In the genomic region with DNA sequence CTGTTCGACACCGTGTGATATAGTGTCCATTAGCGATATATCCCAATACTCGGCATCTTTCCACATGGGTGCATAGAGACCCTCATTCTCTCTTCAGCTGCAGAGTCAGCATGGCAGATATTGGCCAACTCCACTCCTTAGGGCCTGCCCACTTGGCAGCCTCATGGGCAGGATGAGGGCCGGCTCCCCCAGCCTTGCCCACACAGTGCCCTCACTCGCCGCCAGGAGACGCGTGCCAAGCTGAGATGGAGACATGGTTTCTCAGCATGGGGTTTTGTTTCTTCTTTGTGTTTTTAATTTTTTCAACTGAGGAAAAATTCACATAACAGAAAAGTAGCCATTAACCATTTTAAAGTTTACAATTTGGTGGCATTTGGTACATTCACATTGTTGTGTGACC, we compare ENCODE assay signal across 16 cellular contexts. TPM values are rescaled to one million over a fixed set of nuclear protein-coding genes. Genes with fewer than 3 reads are reported as not detected.
DNase-seq lines count a peak whose midpoint lies in the region; ATAC-seq and TF ChIP-seq lines count a peak whose summit lies in the region.
"Had no signal": no experiment of that assay in that cellular context is flagged by ENCODE, and none has a peak within 500 bp of the region (broad histone marks: within the 10 kb centered on the region; RNA-seq: fewer than 3 reads in every experiment).

No MANE protein-coding gene starts in this region.

- H3K27me3 Mint-ChIP-seq in activated naive CD4-positive, alpha-beta T cell treated with anti-CD3 and anti-CD28 coated beads, Interleukin-2, amount 10 ng/mL, durations not matched to agents 7 days and 5 days: no peaks in the 10 kb centered on the region
- H3K27me3 Mint-ChIP-seq in activated naive CD4-positive, alpha-beta T cell treated with anti-CD3 and anti-CD28 coated beads for 36 hours (ENCODE audit: low read depth): no peaks in the 10 kb centered on the region
- H3K27me3 Mint-ChIP-seq in neural crest cell (ENCODE audit: low read depth): no peaks in the 10 kb centered on the region

- H3K27ac ChIP-seq in dorsolateral prefrontal cortex: peak overlapping the region in 37 of 59 donors; percentile 1 to 80 (median 41)
- H3K27ac ChIP-seq: 22Rv1, BLaER1, GM23248 had no signal

- peaks cover 5% of the 10 kb centered on the region for H3K4me1 Mint-ChIP-seq in activated naive CD4-positive, alpha-beta T cell treated with anti-CD3 and anti-CD28 coated beads, Interleukin-2, amount 10 ng/mL, durations not matched to agents 7 days and 5 days
- peaks cover 4% of the 10 kb centered on the region for H3K4me1 Mint-ChIP-seq in activated naive CD4-positive, alpha-beta T cell treated with anti-CD3 and anti-CD28 coated beads for 36 hours (ENCODE audit: low read depth)
- peaks cover 5% of the 10 kb centered on the region for H3K4me1 Mint-ChIP-seq in neural crest cell

- intact Hi-C loops in activated naive CD4-positive, alpha-beta T cell treated with anti-CD3 and anti-CD28 coated beads for 36 hours (cut with micrococcal nuclease): no loop called here
- intact Hi-C loops in dorsolateral prefrontal cortex (cut with DNase I): no loop called here

- H3K9me3 Mint-ChIP-seq in activated naive CD4-positive, alpha-beta T cell treated with anti-CD3 and anti-CD28 coated beads, Interleukin-2, amount 10 ng/mL, durations not matched to agents 7 days and 5 days: no peaks in the 10 kb centered on the region
- H3K9me3 Mint-ChIP-seq in activated naive CD4-positive, alpha-beta T cell treated with anti-CD3 and anti-CD28 coated beads for 36 hours: no peaks in the 10 kb centered on the region
- no peaks in the 10 kb centered on the region for H3K9me3 Mint-ChIP-seq in neural crest cell
- H3K9me3 Mint-ChIP-seq: CD8-positive, alpha-beta memory T cell had no signal

- no peak for ATAC-seq in GM18909 (IDR thresholded peaks at IDR 0.05; ENCODE audit: poor library complexity, unreplicated experiment)
- ATAC-seq: HCT116, HepG2 had no signal

- CTCF ChIA-PET in activated naive CD4-positive, alpha-beta T cell treated with anti-CD3 and anti-CD28 coated beads, Interleukin-2, amount 10 ng/mL, durations not matched to agents 7 days and 5 days (lab: Charles Lee): no interaction called here
- CTCF ChIA-PET in activated naive CD4-positive, alpha-beta T cell treated with anti-CD3 and anti-CD28 coated beads for 36 hours (lab: Charles Lee): interaction anchor here (1.0 kb wide), 1 partner anchor 79 kb away, joined by 3 read pairs; no protein-coding TSS in a partner anchor

- peaks cover 13% of the 10 kb centered on the region for H3K36me3 Mint-ChIP-seq in activated naive CD4-positive, alpha-beta T cell treated with anti-CD3 and anti-CD28 coated beads, Interleukin-2, amount 10 ng/mL, durations not matched to agents 7 days and 5 days
- H3K36me3 Mint-ChIP-seq in activated naive CD4-positive, alpha-beta T cell treated with anti-CD3 and anti-CD28 coated beads for 36 hours (ENCODE audit: low read depth): peaks cover 3% of the 10 kb centered on the region
- peaks cover 9% of the 10 kb centered on the region for H3K36me3 Mint-ChIP-seq in neural crest cell (ENCODE audit: low read depth)

- peaks cover 0 to 45% (median 0%) of the 10 kb centered on the region in 45 donors for H3K27me3 ChIP-seq in dorsolateral prefrontal cortex

- TF ChIP-seq CTCF in dorsolateral prefrontal cortex (IDR thresholded peaks at IDR 0.05 in 54 of 56, conservative IDR thresholded peaks at IDR 0.05 in 2 of 56; ENCODE audit: low read depth in 1 of 56, partially characterized antibody in 56 of 56): peak in 19 of 56 donors; percentile 9 to 44 (median 20)
- no peak for TF ChIP-seq CTCF in neural crest cell (conservative IDR thresholded peaks at IDR 0.05)

- no peak for DNase-seq in activated naive CD4-positive, alpha-beta T cell treated with anti-CD3 and anti-CD28 coated beads, Interleukin-2, amount 10 ng/mL, durations not matched to agents 7 days and 5 days
- DNase-seq in activated naive CD4-positive, alpha-beta T cell treated with anti-CD3 and anti-CD28 coated beads for 36 hours: no peak
- no peak for DNase-seq in dorsolateral prefrontal cortex
- no peak for DNase-seq in neural crest cell (ENCODE audit: low read depth, low spot score)
- DNase-seq in middle frontal gyrus (ENCODE audit: extremely low spot score, low spot score): no peak
- DNase-seq in erythroblast (lab: John Stamatoyannopoulos, UW): no peak
- DNase-seq: Caco-2; CD8-positive, alpha-beta memory T cell; DND-41; GF-D8; GM23248 had no signal

- peak overlapping the region; percentile 42 for H3K27ac Mint-ChIP-seq in activated naive CD4-positive, alpha-beta T cell treated with anti-CD3 and anti-CD28 coated beads, Interleukin-2, amount 10 ng/mL, durations not matched to agents 7 days and 5 days
- H3K27ac Mint-ChIP-seq in activated naive CD4-positive, alpha-beta T cell treated with anti-CD3 and anti-CD28 coated beads for 36 hours: no peak overlapping the region
- no peak overlapping the region for H3K27ac Mint-ChIP-seq in neural crest cell (ENCODE audit: unreplicated experiment)

- no peak overlapping the region for H3K4me3 Mint-ChIP-seq in activated naive CD4-positive, alpha-beta T cell treated with anti-CD3 and anti-CD28 coated beads, Interleukin-2, amount 10 ng/mL, durations not matched to agents 7 days and 5 days
- H3K4me3 Mint-ChIP-seq in activated naive CD4-positive, alpha-beta T cell treated with anti-CD3 and anti-CD28 coated beads for 36 hours: no peak overlapping the region
- H3K4me3 Mint-ChIP-seq in neural crest cell: peak overlapping the region; percentile 58
- H3K4me3 Mint-ChIP-seq: CD8-positive, alpha-beta memory T cell had no signal

- H3K4me3 ChIP-seq in dorsolateral prefrontal cortex: no peak overlapping the region
- H3K4me3 ChIP-seq: BLaER1, GM23248 had no signal

- no peak for TF ChIP-seq POLR2A in erythroblast (IDR thresholded peaks at IDR 0.05; ENCODE audit: low read length)

RNA-seq across cellular contexts. Expression of a gene that starts 5.3 kb away (rescaled TPM):
- 1 to 10 TPM; 5.9 to 7.6 TPM for total RNA-seq in activated naive CD4-positive, alpha-beta T cell treated with anti-CD3 and anti-CD28 coated beads for 36 hours
- 10 to 100 TPM; 23.8 to 78.3 (median 46.0) TPM for total RNA-seq in dorsolateral prefrontal cortex
- total RNA-seq in neural crest cell: 74.1 and 75.1 TPM in 2 replicates

RNA-seq across cellular contexts. Expression of a gene that starts 8.9 kb away (rescaled TPM):
- total RNA-seq in activated naive CD4-positive, alpha-beta T cell treated with anti-CD3 and anti-CD28 coated beads for 36 hours: 10 to 100 TPM; 39.7 to 43.7 TPM
- total RNA-seq in dorsolateral prefrontal cortex (100 to 1,000 TPM in 1 of 120 experiments, 10 to 100 TPM in 119; 42.6 to 104 (median 62.4) TPM), neural crest cell (68.8 and 69.0 TPM in 2 replicates)

RNA-seq across cellular contexts. Expression of a gene that starts 15.9 kb away (rescaled TPM):
- total RNA-seq in activated naive CD4-positive, alpha-beta T cell treated with anti-CD3 and anti-CD28 coated beads for 36 hours: 10 to 100 TPM; 93.6 to 96.9 TPM
- total RNA-seq in dorsolateral prefrontal cortex (100 to 1,000 TPM; 314 to 772 (median 582) TPM), neural crest cell (206 and 210 TPM in 2 replicates)

RNA-seq across cellular contexts. Expression of a gene that starts 24.3 kb away (rescaled TPM):
- 10 to 100 TPM; 20.3 to 21.1 TPM for total RNA-seq in activated naive CD4-positive, alpha-beta T cell treated with anti-CD3 and anti-CD28 coated beads for 36 hours
- total RNA-seq in dorsolateral prefrontal cortex: 100 to 1,000 TPM in 117 of 120 experiments, 10 to 100 TPM in 3; 73.9 to 221 (median 169) TPM
- total RNA-seq in neural crest cell: 78.2 and 79.8 TPM in 2 replicates

RNA-seq across cellular contexts. Expression of a gene that starts 26.3 kb away (rescaled TPM):
- 10 to 100 TPM; 42.3 to 42.8 TPM for total RNA-seq in activated naive CD4-positive, alpha-beta T cell treated with anti-CD3 and anti-CD28 coated beads for 36 hours
- total RNA-seq in dorsolateral prefrontal cortex: 10 to 100 TPM; 21.6 to 55.2 (median 36.1) TPM
- total RNA-seq in neural crest cell: 20.7 and 22.6 TPM in 2 replicates
